In genomic region chr3:71060536-71060935, GRCh38 we compare ENCODE assay signal across 1 cellular context.
TF ChIP-seq lines count a peak whose summit lies in the region.

No MANE protein-coding gene starts in this region.

TF ChIP-seq in endothelial cell of umbilical vein, 7 proteins besides CTCF, POLR2A, EP300 and RAD21 (continued from another document):
- TF ChIP-seq GATA2 (IDR thresholded peaks at IDR 0.05; ENCODE audit: insufficient read depth, insufficient read length, low read depth, low read length) = no peak
- TF ChIP-seq FOS (IDR thresholded peaks at IDR 0.05; ENCODE audit: borderline replicate concordance, insufficient read depth, low read length) = no peak
- no peak for TF ChIP-seq MYC (IDR thresholded peaks at IDR 0.05; ENCODE audit: low read depth, low read length)
- TF ChIP-seq POLR2AphosphoS5 (IDR thresholded peaks at IDR 0.05; ENCODE audit: insufficient read depth, low read depth, low read length) = no peak
- TF ChIP-seq MAX (IDR thresholded peaks at IDR 0.05; ENCODE audit: insufficient read depth, insufficient read length) = no peak
TF ChIP-seq in endothelial cell of umbilical vein: peak in this region for 0.
